1 cellular context compared by ENCODE assay signal in genomic region chr6:87929843-87930288, GRCh38.
A peak's percentile ranks its signal among the peaks of the same experiment; 100 is the strongest.
TF ChIP-seq lines count a peak whose summit lies in the region.

No MANE protein-coding gene starts in this region.

TF ChIP-seq in HepG2, 621 proteins besides CTCF, POLR2A, EP300 and RAD21 (continued from another document and continues in another):
- TF ChIP-seq HOMEZ (CRISPR knock-in tag; IDR thresholded peaks at IDR 0.05; ENCODE audit: low read depth) (0 out of 2 replicates have a peak, but pooled peaks have one; percentile 43), TARDBP (CRISPR knock-in tag; IDR thresholded peaks at IDR 0.05) (peak; percentile 44; the same call in 1 of the 2 replicates), ZNF205 (CRISPR knock-in tag; IDR thresholded peaks at IDR 0.05) (peak; percentile 45; the same call in 1 of the 2 replicates), RXRA (CRISPR knock-in tag; IDR thresholded peaks at IDR 0.05) (peak; percentile 58; the same call in 1 of the 2 replicates), ZBTB25 (CRISPR knock-in tag; IDR thresholded peaks at IDR 0.05) (0 out of 2 replicates have a peak, but pooled peaks have one; percentile 70), ZNF331 (CRISPR knock-in tag; IDR thresholded peaks at IDR 0.05) (0 out of 2 replicates have a peak, but pooled peaks have one; percentile 42), KDM2A (CRISPR knock-in tag; IDR thresholded peaks at IDR 0.05; ENCODE audit: borderline replicate concordance, low read depth) (peak; percentile 75; the same call in 1 of the 2 replicates), ZSCAN25 (CRISPR knock-in tag; IDR thresholded peaks at IDR 0.05) (0 out of 2 replicates have a peak, but pooled peaks have one; percentile 44), ISL2 (CRISPR knock-in tag; IDR thresholded peaks at IDR 0.05) (peak; percentile 18; the same call in 1 of the 2 replicates), ZNF792 (CRISPR knock-in tag; IDR thresholded peaks at IDR 0.05) (0 out of 2 replicates have a peak, but pooled peaks have one; percentile 53), ZNF598 (CRISPR knock-in tag; IDR thresholded peaks at IDR 0.05; ENCODE audit: borderline replicate concordance) (0 out of 2 replicates have a peak, but pooled peaks have one; percentile 59), TFAP4 (IDR thresholded peaks at IDR 0.05; ENCODE audit: borderline replicate concordance, low read depth) (peak; percentile 57; the same call in 1 of the 2 replicates), KLF11 (CRISPR knock-in tag; IDR thresholded peaks at IDR 0.05) (0 out of 2 replicates have a peak, but pooled peaks have one; percentile 77), DMAP1 (CRISPR knock-in tag; IDR thresholded peaks at IDR 0.05) (0 out of 2 replicates have a peak, but pooled peaks have one; percentile 22), KAT2B (IDR thresholded peaks at IDR 0.05; ENCODE audit: borderline replicate concordance, low read depth, low read length) (no peak), SAP130 (CRISPR knock-in tag; IDR thresholded peaks at IDR 0.05; ENCODE audit: low read depth) (peak; percentile 30; the same call in 1 of the 2 replicates), KLF6 (CRISPR knock-in tag; IDR thresholded peaks at IDR 0.05) (0 out of 2 replicates have a peak, but pooled peaks have one; percentile 48), DRAP1 (CRISPR knock-in tag; IDR thresholded peaks at IDR 0.05) (0 out of 2 replicates have a peak, but pooled peaks have one; percentile 29), BORCS8-MEF2B (CRISPR knock-in tag; IDR thresholded peaks at IDR 0.05) (peak; percentile 58; the same call in 1 of the 2 replicates), GATAD1 (CRISPR knock-in tag; IDR thresholded peaks at IDR 0.05) (0 out of 2 replicates have a peak, but pooled peaks have one; percentile 22), AFF4 (CRISPR knock-in tag; IDR thresholded peaks at IDR 0.05) (no peak), THAP11 (CRISPR knock-in tag; IDR thresholded peaks at IDR 0.05) (peak; percentile 54), KMT2A (CRISPR knock-in tag; IDR thresholded peaks at IDR 0.05) (0 out of 2 replicates have a peak, but pooled peaks have one; percentile 45), TEAD3 (CRISPR knock-in tag; optimal IDR thresholded peaks at IDR 0.05; ENCODE audit: borderline replicate concordance) (peak; percentile 63), ELF1 (CRISPR knock-in tag; IDR thresholded peaks at IDR 0.05) (peak; percentile 31; the same call in 1 of the 2 replicates), SMAD3 (CRISPR knock-in tag; IDR thresholded peaks at IDR 0.05) (0 out of 2 replicates have a peak, but pooled peaks have one; percentile 60), ZNF652 (CRISPR knock-in tag; IDR thresholded peaks at IDR 0.05; ENCODE audit: borderline replicate concordance, low read depth) (0 out of 2 replicates have a peak, but pooled peaks have one; percentile 47), HDAC2 (CRISPR knock-in tag; IDR thresholded peaks at IDR 0.05) (0 out of 2 replicates have a peak, but pooled peaks have one; percentile 34), ZFY (CRISPR knock-in tag; IDR thresholded peaks at IDR 0.05) (peak; percentile 32; the same call in 1 of the 2 replicates), TAF1 (CRISPR knock-in tag; IDR thresholded peaks at IDR 0.05) (0 out of 2 replicates have a peak, but pooled peaks have one; percentile 24), TFE3 (CRISPR knock-in tag; IDR thresholded peaks at IDR 0.05) (0 out of 2 replicates have a peak, but pooled peaks have one; percentile 32), KDM3A (CRISPR knock-in tag; IDR thresholded peaks at IDR 0.05; ENCODE audit: low read depth) (peak; percentile 48; the same call in 1 of the 2 replicates), ZNF574 (CRISPR knock-in tag; IDR thresholded peaks at IDR 0.05) (peak; percentile 48)
- TF ChIP-seq, protein P1, sequence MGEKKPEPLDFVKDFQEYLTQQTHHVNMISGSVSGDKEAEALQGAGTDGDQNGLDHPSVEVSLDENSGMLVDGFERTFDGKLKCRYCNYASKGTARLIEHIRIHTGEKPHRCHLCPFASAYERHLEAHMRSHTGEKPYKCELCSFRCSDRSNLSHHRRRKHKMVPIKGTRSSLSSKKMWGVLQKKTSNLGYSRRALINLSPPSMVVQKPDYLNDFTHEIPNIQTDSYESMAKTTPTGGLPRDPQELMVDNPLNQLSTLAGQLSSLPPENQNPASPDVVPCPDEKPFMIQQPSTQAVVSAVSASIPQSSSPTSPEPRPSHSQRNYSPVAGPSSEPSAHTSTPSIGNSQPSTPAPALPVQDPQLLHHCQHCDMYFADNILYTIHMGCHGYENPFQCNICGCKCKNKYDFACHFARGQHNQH (CRISPR knock-in tag; IDR thresholded peaks at IDR 0.05), result 0 out of 2 replicates have a peak, but pooled peaks have one; percentile 21
- TF ChIP-seq, protein P2, sequence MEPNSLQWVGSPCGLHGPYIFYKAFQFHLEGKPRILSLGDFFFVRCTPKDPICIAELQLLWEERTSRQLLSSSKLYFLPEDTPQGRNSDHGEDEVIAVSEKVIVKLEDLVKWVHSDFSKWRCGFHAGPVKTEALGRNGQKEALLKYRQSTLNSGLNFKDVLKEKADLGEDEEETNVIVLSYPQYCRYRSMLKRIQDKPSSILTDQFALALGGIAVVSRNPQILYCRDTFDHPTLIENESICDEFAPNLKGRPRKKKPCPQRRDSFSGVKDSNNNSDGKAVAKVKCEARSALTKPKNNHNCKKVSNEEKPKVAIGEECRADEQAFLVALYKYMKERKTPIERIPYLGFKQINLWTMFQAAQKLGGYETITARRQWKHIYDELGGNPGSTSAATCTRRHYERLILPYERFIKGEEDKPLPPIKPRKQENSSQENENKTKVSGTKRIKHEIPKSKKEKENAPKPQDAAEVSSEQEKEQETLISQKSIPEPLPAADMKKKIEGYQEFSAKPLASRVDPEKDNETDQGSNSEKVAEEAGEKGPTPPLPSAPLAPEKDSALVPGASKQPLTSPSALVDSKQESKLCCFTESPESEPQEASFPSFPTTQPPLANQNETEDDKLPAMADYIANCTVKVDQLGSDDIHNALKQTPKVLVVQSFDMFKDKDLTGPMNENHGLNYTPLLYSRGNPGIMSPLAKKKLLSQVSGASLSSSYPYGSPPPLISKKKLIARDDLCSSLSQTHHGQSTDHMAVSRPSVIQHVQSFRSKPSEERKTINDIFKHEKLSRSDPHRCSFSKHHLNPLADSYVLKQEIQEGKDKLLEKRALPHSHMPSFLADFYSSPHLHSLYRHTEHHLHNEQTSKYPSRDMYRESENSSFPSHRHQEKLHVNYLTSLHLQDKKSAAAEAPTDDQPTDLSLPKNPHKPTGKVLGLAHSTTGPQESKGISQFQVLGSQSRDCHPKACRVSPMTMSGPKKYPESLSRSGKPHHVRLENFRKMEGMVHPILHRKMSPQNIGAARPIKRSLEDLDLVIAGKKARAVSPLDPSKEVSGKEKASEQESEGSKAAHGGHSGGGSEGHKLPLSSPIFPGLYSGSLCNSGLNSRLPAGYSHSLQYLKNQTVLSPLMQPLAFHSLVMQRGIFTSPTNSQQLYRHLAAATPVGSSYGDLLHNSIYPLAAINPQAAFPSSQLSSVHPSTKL (CRISPR knock-in tag; IDR thresholded peaks at IDR 0.05), result peak; percentile 57; the same call in 1 of the 2 replicates
- TF ChIP-seq, protein P3, sequence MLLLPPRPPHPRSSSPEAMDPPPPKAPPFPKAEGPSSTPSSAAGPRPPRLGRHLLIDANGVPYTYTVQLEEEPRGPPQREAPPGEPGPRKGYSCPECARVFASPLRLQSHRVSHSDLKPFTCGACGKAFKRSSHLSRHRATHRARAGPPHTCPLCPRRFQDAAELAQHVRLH (CRISPR knock-in tag; IDR thresholded peaks at IDR 0.05; ENCODE audit: borderline replicate concordance, low read depth), result 0 out of 2 replicates have a peak, but pooled peaks have one; percentile 38
